In genomic region chr1:230167419-230167852, GRCh38 we compare ENCODE assay signal across 1 cellular context.
TF ChIP-seq lines count a peak whose summit lies in the region.

No MANE protein-coding gene starts in this region.

TF ChIP-seq in HepG2, 621 proteins besides CTCF, POLR2A, EP300 and RAD21 (continued from another document and continues in another):
- no peak for TF ChIP-seq HMGXB3 (CRISPR knock-in tag; IDR thresholded peaks at IDR 0.05; ENCODE audit: borderline replicate concordance)
- 0 out of 2 replicates have a peak, but pooled peaks have one; percentile 47 for TF ChIP-seq PITX1 (CRISPR knock-in tag; IDR thresholded peaks at IDR 0.05)
- TF ChIP-seq ZNF574 (CRISPR knock-in tag; IDR thresholded peaks at IDR 0.05): no peak
- no peak for TF ChIP-seq ZNF609 (CRISPR knock-in tag; IDR thresholded peaks at IDR 0.05; ENCODE audit: borderline replicate concordance)
- no peak for TF ChIP-seq ZNF543 (CRISPR knock-in tag; IDR thresholded peaks at IDR 0.05)
- peak; percentile 34; the same call in 1 of the 2 replicates for TF ChIP-seq ZFX (CRISPR knock-in tag; IDR thresholded peaks at IDR 0.05; ENCODE audit: low read depth)
- peak; percentile 53; the same call in 1 of the 2 replicates for TF ChIP-seq ZNF891 (CRISPR knock-in tag; IDR thresholded peaks at IDR 0.05)
- TF ChIP-seq FOXA3 (CRISPR knock-in tag; IDR thresholded peaks at IDR 0.05): 0 out of 2 replicates have a peak, but pooled peaks have one; percentile 8
- 0 out of 2 replicates have a peak, but pooled peaks have one; percentile 35 for TF ChIP-seq ZNF749 (CRISPR knock-in tag; IDR thresholded peaks at IDR 0.05; ENCODE audit: borderline replicate concordance)
- TF ChIP-seq FOSL2 (CRISPR knock-in tag; IDR thresholded peaks at IDR 0.05): 0 out of 2 replicates have a peak, but pooled peaks have one; percentile 21
- TF ChIP-seq ZSCAN5A (CRISPR knock-in tag; IDR thresholded peaks at IDR 0.05; ENCODE audit: borderline replicate concordance): no peak
- TF ChIP-seq ZNF34 (CRISPR knock-in tag; IDR thresholded peaks at IDR 0.05; ENCODE audit: borderline replicate concordance): no peak
- TF ChIP-seq EEA1 (CRISPR knock-in tag; IDR thresholded peaks at IDR 0.05; ENCODE audit: borderline replicate concordance): no peak
- peak; percentile 12; the same call in 1 of the 2 replicates for TF ChIP-seq FOXO1 (CRISPR knock-in tag; IDR thresholded peaks at IDR 0.05)
- peak; percentile 90 for TF ChIP-seq ZNF280B (CRISPR knock-in tag; IDR thresholded peaks at IDR 0.05; ENCODE audit: borderline replicate concordance)
- TF ChIP-seq ZNF598 (CRISPR knock-in tag; IDR thresholded peaks at IDR 0.05; ENCODE audit: borderline replicate concordance): no peak
- TF ChIP-seq DZIP1 (CRISPR knock-in tag; IDR thresholded peaks at IDR 0.05): no peak
- no peak for TF ChIP-seq MAFG (CRISPR knock-in tag; IDR thresholded peaks at IDR 0.05)
- TF ChIP-seq HNRNPUL1 (IDR thresholded peaks at IDR 0.05; ENCODE audit: low read depth, low read length): no peak
- TF ChIP-seq STAG1 (CRISPR knock-in tag; IDR thresholded peaks at IDR 0.05): peak; percentile 90
- TF ChIP-seq ZNF512 (CRISPR knock-in tag; IDR thresholded peaks at IDR 0.05): no peak
- peak; percentile 55; the same call in 1 of the 2 replicates for TF ChIP-seq ZBTB33 (CRISPR knock-in tag; IDR thresholded peaks at IDR 0.05)
- peak; percentile 26; the same call in 1 of the 2 replicates for TF ChIP-seq RXRA (CRISPR knock-in tag; IDR thresholded peaks at IDR 0.05)
- TF ChIP-seq RAD51 (IDR thresholded peaks at IDR 0.05; ENCODE audit: borderline replicate concordance): no peak
- TF ChIP-seq NONO (IDR thresholded peaks at IDR 0.05): no peak
- TF ChIP-seq NONO (CRISPR knock-in tag; conservative IDR thresholded peaks at IDR 0.05): peak; percentile 47; the same call in 1 of the 2 replicates
- TF ChIP-seq SMC3 (IDR thresholded peaks at IDR 0.05; ENCODE audit: low read length): peak; percentile 87
- TF ChIP-seq ZNF224 (CRISPR knock-in tag; IDR thresholded peaks at IDR 0.05): no peak
- TF ChIP-seq ZNF615 (CRISPR knock-in tag; IDR thresholded peaks at IDR 0.05; ENCODE audit: borderline replicate concordance): no peak
- peak; percentile 96 for TF ChIP-seq CBX5 (CRISPR knock-in tag; IDR thresholded peaks at IDR 0.05; ENCODE audit: borderline replicate concordance)
